23 cellular contexts compared by ENCODE assay signal in the genomic region with DNA sequence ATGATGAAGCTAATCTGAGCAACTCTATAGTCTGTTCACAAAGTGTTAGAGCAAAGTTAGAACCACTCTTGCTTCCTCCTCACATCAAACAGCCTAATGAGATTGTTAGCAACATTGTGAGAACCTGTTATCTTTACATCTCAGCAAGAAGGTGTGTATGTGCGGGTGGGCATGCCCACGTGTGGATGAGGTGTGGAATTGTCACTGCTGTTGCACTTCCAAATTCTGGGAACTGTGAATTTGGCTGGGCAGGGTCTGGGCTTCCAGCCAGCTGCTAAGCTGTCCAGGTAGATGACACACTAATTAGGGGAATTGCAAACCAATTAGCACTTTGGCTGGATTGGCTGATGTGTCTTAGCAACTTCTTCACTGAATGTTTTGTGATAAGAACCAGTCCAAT.
"Had no signal": no experiment of that assay in that cellular context is flagged by ENCODE, and none has a peak within 500 bp of the region (broad histone marks: within the 10 kb centered on the region; RNA-seq: fewer than 3 reads in every experiment).

No MANE protein-coding gene starts in this region.

- H3K9me3 Mint-ChIP-seq: naive B cell; neural crest cell; stimulated activated effector memory CD8-positive, alpha-beta T cell treated with anti-CD3 and anti-CD28 coated beads, Interleukin-12 subunit alpha, Interleukin-12 subunit beta, amount 100 ng/mL, for 72 hours had no signal

- H3K9me3 ChIP-seq: lower lobe of right lung, mucosa of descending colon, psoas muscle, sigmoid colon, stomach, thyroid gland, vagina had no signal

- FAIRE-seq: frontal cortex had no signal

- H3K36me3 ChIP-seq: lower lobe of right lung, sigmoid colon, stomach, thyroid gland, vagina had no signal

- H3K4me1 ChIP-seq: lower lobe of right lung, psoas muscle, sigmoid colon, stomach, thyroid gland, vagina had no signal

- H3K36me3 Mint-ChIP-seq: naive B cell; natural killer cell treated with Interleukin-12 subunit alpha and Interleukin-12 subunit beta and Interleukin-15 and Interleukin-18, amount 100 ng/mL, for 72 hours; stimulated activated effector memory CD8-positive, alpha-beta T cell treated with anti-CD3 and anti-CD28 coated beads, Interleukin-12 subunit alpha, Interleukin-12 subunit beta, amount 100 ng/mL, for 72 hours had no signal

- H3K4me3 Mint-ChIP-seq: immature natural killer cell; naive B cell; natural killer cell treated with Interleukin-12 subunit alpha and Interleukin-12 subunit beta and Interleukin-15 and Interleukin-18, amount 100 ng/mL, for 72 hours; neural crest cell; stimulated activated effector memory CD8-positive, alpha-beta T cell treated with anti-CD3 and anti-CD28 coated beads, Interleukin-12 subunit alpha, Interleukin-12 subunit beta, amount 100 ng/mL, for 72 hours had no signal

- H3K27ac Mint-ChIP-seq: immature natural killer cell; naive B cell; natural killer cell treated with Interleukin-12 subunit alpha and Interleukin-12 subunit beta and Interleukin-15 and Interleukin-18, amount 100 ng/mL, for 72 hours; stimulated activated effector memory CD8-positive, alpha-beta T cell treated with anti-CD3 and anti-CD28 coated beads, Interleukin-12 subunit alpha, Interleukin-12 subunit beta, amount 100 ng/mL, for 72 hours had no signal

- H3K27me3 ChIP-seq: dorsolateral prefrontal cortex, sigmoid colon, stomach, thyroid gland, vagina had no signal

- DNase-seq: effector CD4-positive, alpha-beta T cell; hypothalamus; immature natural killer cell; islet precursor cell; left ventricle myocardium superior; lower lobe of right lung; mucosa of descending colon; naive B cell; psoas muscle; right cardiac atrium; sigmoid colon; stimulated activated CD4-positive, alpha-beta T cell treated with anti-CD3 and anti-CD28 coated beads, Interleukin-2, amount 100 ng/mL, for 24 hours; stimulated activated CD4-positive, alpha-beta T cell treated with anti-CD3 and anti-CD28 coated beads, Interleukin-4, amount 100 ng/mL, for 24 hours; stimulated activated naive CD4-positive, alpha-beta T cell treated with Interleukin-2 at 50 U/mL for 16 hours; stomach; thyroid gland; trophoblast cell had no signal

- H3K27ac ChIP-seq: dorsolateral prefrontal cortex, lower lobe of right lung, psoas muscle, sigmoid colon, stomach, thyroid gland, vagina had no signal

- H3K4me3 ChIP-seq: dorsolateral prefrontal cortex, lower lobe of right lung, mucosa of descending colon, psoas muscle, sigmoid colon, stomach, thyroid gland, vagina had no signal

- H3K27me3 Mint-ChIP-seq: naive B cell; natural killer cell treated with Interleukin-12 subunit alpha and Interleukin-12 subunit beta and Interleukin-15 and Interleukin-18, amount 100 ng/mL, for 72 hours had no signal

- H3K4me1 Mint-ChIP-seq: immature natural killer cell; naive B cell; stimulated activated effector memory CD8-positive, alpha-beta T cell treated with anti-CD3 and anti-CD28 coated beads, Interleukin-12 subunit alpha, Interleukin-12 subunit beta, amount 100 ng/mL, for 72 hours had no signal
